Comparison of ENCODE assay signal across 8 cellular contexts in the genomic region with DNA sequence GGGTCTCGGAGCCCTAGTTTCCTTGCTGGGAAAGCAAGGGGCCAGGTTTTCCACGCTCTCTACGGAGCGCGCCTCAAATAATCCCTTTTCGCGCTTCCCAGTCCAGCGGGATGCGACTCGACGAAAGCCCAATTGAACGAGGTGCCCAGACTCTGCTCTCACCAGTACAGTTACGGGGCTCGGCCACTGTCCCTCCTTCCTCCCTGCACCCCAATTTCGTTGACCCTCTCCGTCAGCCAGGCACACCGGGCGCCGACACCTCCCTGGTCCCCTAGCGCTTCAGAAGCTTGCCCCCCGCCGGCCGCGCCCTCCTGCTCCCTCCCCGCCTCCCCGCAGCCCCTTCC. TPM values are rescaled to one million over a fixed set of nuclear protein-coding genes. Genes with fewer than 3 reads are reported as not detected.
DNase-seq lines count a peak whose midpoint lies in the region; ATAC-seq and TF ChIP-seq lines count a peak whose summit lies in the region.

No MANE protein-coding gene starts in this region.

- peaks cover 20% of the 10 kb centered on the region for H3K27me3 Mint-ChIP-seq in activated naive CD8-positive, alpha-beta T cell treated with anti-CD3 and anti-CD28 coated beads, Interleukin-2, amount 10 ng/mL, durations not matched to agents 7 days and 5 days

- no peak for DNase-seq in A673 (ENCODE audit: low spot score)
- DNase-seq in H7, result no peak
- no peak for DNase-seq in activated naive CD8-positive, alpha-beta T cell treated with anti-CD3 and anti-CD28 coated beads, Interleukin-2, amount 10 ng/mL, durations not matched to agents 7 days and 5 days
- DNase-seq in NCI-H510A (lab: John Stamatoyannopoulos, UW), result no peak
- DNase-seq in midbrain (lab: John Stamatoyannopoulos, UW), result no peak

- H3K4me1 ChIP-seq in A673 (ENCODE audit: insufficient read depth, low read length, poor library complexity, severe bottlenecking) (peaks cover 9% of the 10 kb centered on the region), iPS-20b (ENCODE audit: insufficient read depth, low read length) (peaks cover 28% of the 10 kb centered on the region), subcutaneous abdominal adipose tissue (ENCODE audit: control insufficient read depth in 5 of 5, insufficient read depth in 5 of 5, low read length in 5 of 5) (peaks cover 3 to 43% (median 30%) of the 10 kb centered on the region in 5 donors)

- ATAC-seq in activated naive CD8-positive, alpha-beta T cell treated with anti-CD3 and anti-CD28 coated beads, Interleukin-2, amount 10 ng/mL, durations not matched to agents 7 days and 5 days (ENCODE audit: low read depth), result peak; percentile 3
- no peak for ATAC-seq in GM18858 (IDR thresholded peaks at IDR 0.05; ENCODE audit: unreplicated experiment)

- H3K27ac Mint-ChIP-seq in activated naive CD8-positive, alpha-beta T cell treated with anti-CD3 and anti-CD28 coated beads, Interleukin-2, amount 10 ng/mL, durations not matched to agents 7 days and 5 days, result peak overlapping the region; percentile 78

- H3K9ac ChIP-seq in iPS-20b (ENCODE audit: low read depth, low read length) (peak overlapping the region; percentile 66; the same call in 1 of the 2 replicates), subcutaneous abdominal adipose tissue (ENCODE audit: low read length in 5 of 5) (peak overlapping the region in 4 of 5 donors; percentile 9 to 84 (median 70))

- TF ChIP-seq CTCF in A673 (conservative IDR thresholded peaks at IDR 0.05; ENCODE audit: low read depth, low read length), result no peak

- H3K36me3 ChIP-seq in A673 (ENCODE audit: insufficient read depth, low read length, poor library complexity, severe bottlenecking) (no peaks in the 10 kb centered on the region), H7 (replicated peaks; ENCODE audit: control insufficient read depth, insufficient read depth, low read length) (no peaks in the 10 kb centered on the region; the same call in 1 of the 2 replicates), iPS-20b (ENCODE audit: insufficient read depth, low read depth, low read length) (no peaks in the 10 kb centered on the region), subcutaneous abdominal adipose tissue (ENCODE audit: control insufficient read depth in 5 of 5, insufficient read depth in 5 of 5, low read length in 5 of 5) (peaks cover 0 to 2% (median 0%) of the 10 kb centered on the region in 5 donors)

- peak overlapping the region; percentile 92 for H3K4me3 Mint-ChIP-seq in activated naive CD8-positive, alpha-beta T cell treated with anti-CD3 and anti-CD28 coated beads, Interleukin-2, amount 10 ng/mL, durations not matched to agents 7 days and 5 days

- POLR2A ChIA-PET in A673 (lab: Charles Lee; ENCODE audit: low non-redundant PET), result no interaction called here
- POLR2A ChIA-PET in activated naive CD8-positive, alpha-beta T cell treated with anti-CD3 and anti-CD28 coated beads, Interleukin-2, amount 10 ng/mL, durations not matched to agents 7 days and 5 days (lab: Charles Lee), result interaction anchor here (1.2 kb wide), 1 partner anchor 15 kb away, joined by 3 read pairs; no protein-coding TSS in a partner anchor

- no TSS peak for BruUV-seq in A673 (replicated peaks; lab: Mats Ljungman, UMichigan)

- H3K27ac ChIP-seq in A673 (ENCODE audit: low read depth, low read length, poor library complexity, severe bottlenecking) (peak overlapping the region; percentile 66), iPS-20b (ENCODE audit: low read length) (no peak overlapping the region), subcutaneous abdominal adipose tissue (ENCODE audit: low read depth, low read length) (no peak overlapping the region)

- H3K9me3 Mint-ChIP-seq in activated naive CD8-positive, alpha-beta T cell treated with anti-CD3 and anti-CD28 coated beads, Interleukin-2, amount 10 ng/mL, durations not matched to agents 7 days and 5 days, result no peaks in the 10 kb centered on the region

- intact Hi-C loops in A673 (cut with micrococcal nuclease; ENCODE audit: unreplicated experiment), result no loop called here

- H3K4me3 ChIP-seq in A673 (ENCODE audit: low read depth, low read length, poor library complexity, severe bottlenecking) (peak overlapping the region; percentile 86), H7 (ENCODE audit: insufficient read depth, low read depth, low read length) (peak overlapping the region; percentile 80), iPS-20b (ENCODE audit: low read length) (peak overlapping the region; percentile 90), subcutaneous abdominal adipose tissue (ENCODE audit: low read depth in 1 of 5, low read length in 5 of 5) (peak overlapping the region; percentile 65 to 90 (median 82))

- H3K9me3 ChIP-seq in A673 (ENCODE audit: low read depth, low read length, poor library complexity, severe bottlenecking) (no peaks in the 10 kb centered on the region), iPS-20b (ENCODE audit: insufficient read depth, low read depth, low read length) (no peaks in the 10 kb centered on the region), subcutaneous abdominal adipose tissue (ENCODE audit: control insufficient read depth in 5 of 5, low read length in 5 of 5) (no peaks in the 10 kb centered on the region)

- CTCF ChIA-PET in A673 (lab: Charles Lee), result no interaction called here

- no peaks in the 10 kb centered on the region for H3K36me3 Mint-ChIP-seq in activated naive CD8-positive, alpha-beta T cell treated with anti-CD3 and anti-CD28 coated beads, Interleukin-2, amount 10 ng/mL, durations not matched to agents 7 days and 5 days

- peaks cover 11% of the 10 kb centered on the region for H3K4me1 Mint-ChIP-seq in activated naive CD8-positive, alpha-beta T cell treated with anti-CD3 and anti-CD28 coated beads, Interleukin-2, amount 10 ng/mL, durations not matched to agents 7 days and 5 days

- H3K27me3 ChIP-seq in A673 (replicated peaks; ENCODE audit: insufficient read depth, low read depth, low read length, poor library complexity) (no peaks in the 10 kb centered on the region), H7 (ENCODE audit: control insufficient read depth, insufficient read depth, low read length) (peaks cover 34% of the 10 kb centered on the region), iPS-20b (ENCODE audit: insufficient read depth, low read length) (peaks cover 37% of the 10 kb centered on the region), subcutaneous abdominal adipose tissue (ENCODE audit: control insufficient read depth in 5 of 5, insufficient read depth in 4 of 5, low read length in 5 of 5) (no peaks in the 10 kb centered on the region)

RNA-seq across cellular contexts. Expression of a gene that starts 0.4 kb away (rescaled TPM):
- 4.7 and 8.9 TPM in 2 replicates for total RNA-seq in A673 (2021)
- 6.1 and 8.0 TPM in 2 replicates for total RNA-seq in H7 (2014; rRNA removed; shearing (Covaris generic))
- 1 to 10 TPM; 4.2 to 6.0 TPM for total RNA-seq in activated naive CD8-positive, alpha-beta T cell treated with anti-CD3 and anti-CD28 coated beads, Interleukin-2, amount 10 ng/mL, durations not matched to agents 7 days and 5 days

RNA-seq across cellular contexts. Expression of a gene that starts 10.4 kb away (rescaled TPM):
- not detected in 2 replicates for total RNA-seq in A673 (2021)
- 0.14 and 0.15 TPM in 2 replicates for total RNA-seq in H7 (2014; rRNA removed; shearing (Covaris generic))
- 10 to 100 TPM; 21.2 to 23.7 TPM for total RNA-seq in activated naive CD8-positive, alpha-beta T cell treated with anti-CD3 and anti-CD28 coated beads, Interleukin-2, amount 10 ng/mL, durations not matched to agents 7 days and 5 days

RNA-seq across cellular contexts. Expression of a gene that starts 19.7 kb away (rescaled TPM):
- total RNA-seq in A673 (2021), result 7.7 and 8.1 TPM in 2 replicates
- total RNA-seq in H7 (2014; rRNA removed; shearing (Covaris generic)), result 20.0 and 22.5 TPM in 2 replicates
- total RNA-seq in activated naive CD8-positive, alpha-beta T cell treated with anti-CD3 and anti-CD28 coated beads, Interleukin-2, amount 10 ng/mL, durations not matched to agents 7 days and 5 days, result 1 to 10 TPM; 5.2 to 6.1 TPM

RNA-seq across cellular contexts. Expression of a gene that starts 19.9 kb away (rescaled TPM):
- 57.5 and 59.6 TPM in 2 replicates for total RNA-seq in A673 (2021)
- total RNA-seq in H7 (2014; rRNA removed; shearing (Covaris generic)), result 76.1 and 78.8 TPM in 2 replicates
- total RNA-seq in activated naive CD8-positive, alpha-beta T cell treated with anti-CD3 and anti-CD28 coated beads, Interleukin-2, amount 10 ng/mL, durations not matched to agents 7 days and 5 days, result 10 to 100 TPM; 64.5 to 66.6 TPM

RNA-seq across cellular contexts. Expression of a gene that starts 29.7 kb away (rescaled TPM):
- total RNA-seq in A673 (2021), result 1.4 and 2.8 TPM in 2 replicates
- 0.80 TPM in 1 of 2 replicates, not detected in the other for total RNA-seq in H7 (2014; rRNA removed; shearing (Covaris generic))
- 1 to 10 TPM; 1.2 to 4.1 TPM for total RNA-seq in activated naive CD8-positive, alpha-beta T cell treated with anti-CD3 and anti-CD28 coated beads, Interleukin-2, amount 10 ng/mL, durations not matched to agents 7 days and 5 days

Comparison
In these comparisons a context has a peak if more than half of its experiments do, and no peak if none do; other contexts are left out.
1. RNA of a gene that starts 10.4 kb away (total RNA-seq): 21.2 to 23.7 TPM in activated naive CD8-positive, alpha-beta T cell treated with anti-CD3 and anti-CD28 coated beads, Interleukin-2, amount 10 ng/mL, durations not matched to agents 7 days and 5 days; 0.14 to 0.15 TPM in H7 and not detected in A673; every median in the first group is over 10 times any median in the second.
2. Peak in every context shown above with its lines, with median percentiles within 50 percentile points of each other: H3K4me3 ChIP-seq.